ENCODE assay signal across 24 cellular contexts in genomic region chr10:99443483-99443882, GRCh38.
"Had no signal": no experiment of that assay in that cellular context is flagged by ENCODE, and none has a peak within 500 bp of the region (broad histone marks: within the 10 kb centered on the region; RNA-seq: fewer than 3 reads in every experiment).

No MANE protein-coding gene starts in this region.

- DNase-seq: activated CD4-positive, alpha-beta T cell treated with anti-CD3 and anti-CD28 coated beads for 48 hours; activated CD4-positive, alpha-beta T cell treated with anti-CD3 and anti-CD28 coated beads, Interleukin-2, amount 50 U/mL, for 4 hours; activated CD4-positive, CD25-positive, alpha-beta regulatory T cell treated with anti-CD3 and anti-CD28 coated beads, Interleukin-2, amount 50 U/mL, for 72 hours; activated CD8-positive, alpha-beta memory T cell treated with anti-CD3 and anti-CD28 coated beads, Interleukin-2, amount 10 ng/mL, durations not matched to agents 7 days and 5 days; activated CD8-positive, alpha-beta T cell treated with anti-CD3 and anti-CD28 coated beads, Interleukin-2, amount 10 ng/mL, durations not matched to agents 7 days and 5 days; activated effector memory CD4-positive, alpha-beta T cell treated with anti-CD3 and anti-CD28 coated beads, Interleukin-2, amount 50 U/mL, for 16 hours; activated naive CD4-positive, alpha-beta T cell treated with Interleukin-2 at 50 U/mL for 16 hours; activated T-cell treated with anti-CD3 and anti-CD28 coated beads, Interleukin-2, amount 50 U/mL, for 24 hours; amygdala; KG1; NCI-H1048; NCI-H146; NCI-H187 treated with DMSO at 0.1 percent for 48 hours; NCI-H2081 treated with DMSO at 0.1 percent for 48 hours; NCI-H446 treated with DMSO at 0.1 percent for 48 hours; NCI-H526; NCI-H82; PC-9; SIG-M5; T-cell had no signal

- H3K4me1 Mint-ChIP-seq: activated CD8-positive, alpha-beta memory T cell treated with anti-CD3 and anti-CD28 coated beads, Interleukin-2, amount 10 ng/mL, durations not matched to agents 7 days and 5 days; central memory CD8-positive, alpha-beta T cell; T-cell had no signal

- H3K27ac Mint-ChIP-seq: activated CD8-positive, alpha-beta memory T cell treated with anti-CD3 and anti-CD28 coated beads, Interleukin-2, amount 10 ng/mL, durations not matched to agents 7 days and 5 days; activated CD8-positive, alpha-beta T cell treated with anti-CD3 and anti-CD28 coated beads, Interleukin-2, amount 10 ng/mL, durations not matched to agents 7 days and 5 days; activated naive CD4-positive, alpha-beta T cell treated with anti-CD3 and anti-CD28 coated beads, Interleukin-2, amount 50 U/mL, for 72 hours; activated T-cell treated with anti-CD3 and anti-CD28 coated beads, Interleukin-2, amount 50 U/mL, for 24 hours; activated T-helper 1 cell treated with anti-CD3 and anti-CD28 coated beads, Interleukin-12 subunit alpha, Interleukin-12 subunit beta, Interleukin-2, Interleukin-4 antibody, amounts not matched to agents 30 ng/mL and 10 ng/mL and 1 ng/mL, durations not matched to agents 14 hours and 24 hours and 36 hours; brain; T-cell had no signal

- H3K27me3 Mint-ChIP-seq: activated T-cell treated with anti-CD3 and anti-CD28 coated beads, Interleukin-2, amount 50 U/mL, for 24 hours had no signal

- H3K4me3 ChIP-seq: PC-9 had no signal

- H3K9me3 Mint-ChIP-seq: activated naive CD4-positive, alpha-beta T cell treated with anti-CD3 and anti-CD28 coated beads, Interleukin-2, amount 50 U/mL, for 72 hours; activated T-cell treated with anti-CD3 and anti-CD28 coated beads, Interleukin-2, amount 50 U/mL, for 24 hours; activated T-helper 1 cell treated with anti-CD3 and anti-CD28 coated beads, Interleukin-12 subunit alpha, Interleukin-12 subunit beta, Interleukin-2, Interleukin-4 antibody, amounts not matched to agents 30 ng/mL and 10 ng/mL and 1 ng/mL, durations not matched to agents 14 hours and 24 hours and 36 hours; brain; central memory CD8-positive, alpha-beta T cell; T-cell had no signal

- ATAC-seq: activated CD8-positive, alpha-beta memory T cell treated with anti-CD3 and anti-CD28 coated beads, Interleukin-2, amount 10 ng/mL, durations not matched to agents 7 days and 5 days; activated CD8-positive, alpha-beta T cell treated with anti-CD3 and anti-CD28 coated beads, Interleukin-2, amount 10 ng/mL, durations not matched to agents 7 days and 5 days; activated naive CD4-positive, alpha-beta T cell treated with anti-CD3 and anti-CD28 coated beads, Interleukin-2, amount 50 U/mL, for 72 hours; T-cell had no signal

- H3K4me2 ChIP-seq: PC-9 had no signal

- H2AFZ ChIP-seq: PC-9 had no signal

- H3K27ac ChIP-seq: PC-9 had no signal

- H3K36me3 Mint-ChIP-seq: activated CD8-positive, alpha-beta memory T cell treated with anti-CD3 and anti-CD28 coated beads, Interleukin-2, amount 10 ng/mL, durations not matched to agents 7 days and 5 days; activated naive CD4-positive, alpha-beta T cell treated with anti-CD3 and anti-CD28 coated beads, Interleukin-2, amount 50 U/mL, for 72 hours; brain; T-cell had no signal

- H3K4me3 Mint-ChIP-seq: activated CD8-positive, alpha-beta memory T cell treated with anti-CD3 and anti-CD28 coated beads, Interleukin-2, amount 10 ng/mL, durations not matched to agents 7 days and 5 days; activated CD8-positive, alpha-beta T cell treated with anti-CD3 and anti-CD28 coated beads, Interleukin-2, amount 10 ng/mL, durations not matched to agents 7 days and 5 days; activated T-cell treated with anti-CD3 and anti-CD28 coated beads, Interleukin-2, amount 50 U/mL, for 24 hours; activated T-helper 1 cell treated with anti-CD3 and anti-CD28 coated beads, Interleukin-12 subunit alpha, Interleukin-12 subunit beta, Interleukin-2, Interleukin-4 antibody, amounts not matched to agents 30 ng/mL and 10 ng/mL and 1 ng/mL, durations not matched to agents 14 hours and 24 hours and 36 hours; brain; central memory CD8-positive, alpha-beta T cell; T-cell had no signal
